In the genomic region with DNA sequence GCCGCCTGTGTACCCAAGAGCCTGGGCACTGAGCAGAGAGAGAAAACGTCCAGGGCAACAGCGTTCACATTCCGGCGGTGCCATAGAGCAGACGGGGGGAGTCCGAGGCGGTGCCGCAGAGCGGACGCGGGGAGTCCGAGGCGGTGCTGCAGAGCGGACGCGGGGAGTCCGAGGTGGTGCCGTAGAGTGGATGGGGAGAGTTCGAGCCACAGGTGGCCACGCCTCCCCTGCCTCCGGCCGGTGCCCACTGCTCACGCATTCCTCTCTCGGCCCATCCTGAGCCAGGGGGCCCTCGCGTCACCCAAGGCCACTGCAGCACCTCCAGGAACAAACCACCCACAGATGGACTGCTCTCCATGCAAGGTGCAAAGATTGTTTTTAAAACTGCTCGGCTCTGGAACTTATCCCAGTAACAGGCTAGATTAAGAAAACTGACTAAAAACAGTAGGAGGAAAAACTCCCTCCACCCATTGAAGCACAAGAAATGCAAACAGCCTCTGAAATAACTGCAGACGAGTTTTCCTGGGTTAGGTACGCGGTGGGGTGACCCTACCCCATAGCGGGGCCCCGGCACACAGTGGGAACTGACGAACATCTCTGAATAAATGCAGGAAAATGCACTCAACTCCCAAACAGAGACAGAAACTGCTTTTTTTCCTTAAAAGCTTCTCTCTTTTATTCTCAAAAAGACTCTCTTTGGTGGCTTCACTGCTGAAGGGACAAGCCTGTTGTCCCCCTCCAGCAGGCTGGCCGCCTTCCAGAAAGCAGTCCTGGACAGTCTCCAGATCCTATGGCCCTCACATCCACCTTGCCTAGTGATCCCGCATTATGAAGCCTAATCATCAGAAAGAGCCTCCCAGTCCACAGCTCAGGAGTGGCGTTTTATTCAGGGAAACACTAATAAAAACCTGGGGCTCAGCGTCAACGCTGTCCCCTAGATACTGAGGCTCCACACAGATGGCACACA, we compare ENCODE assay signal across 1 cellular context.
TF ChIP-seq lines count a peak whose summit lies in the region.

No MANE protein-coding gene starts in this region.

TF ChIP-seq in WTC11, 78 proteins besides CTCF, POLR2A, EP300 and RAD21 (continued from another document):
- TF ChIP-seq, protein P1, sequence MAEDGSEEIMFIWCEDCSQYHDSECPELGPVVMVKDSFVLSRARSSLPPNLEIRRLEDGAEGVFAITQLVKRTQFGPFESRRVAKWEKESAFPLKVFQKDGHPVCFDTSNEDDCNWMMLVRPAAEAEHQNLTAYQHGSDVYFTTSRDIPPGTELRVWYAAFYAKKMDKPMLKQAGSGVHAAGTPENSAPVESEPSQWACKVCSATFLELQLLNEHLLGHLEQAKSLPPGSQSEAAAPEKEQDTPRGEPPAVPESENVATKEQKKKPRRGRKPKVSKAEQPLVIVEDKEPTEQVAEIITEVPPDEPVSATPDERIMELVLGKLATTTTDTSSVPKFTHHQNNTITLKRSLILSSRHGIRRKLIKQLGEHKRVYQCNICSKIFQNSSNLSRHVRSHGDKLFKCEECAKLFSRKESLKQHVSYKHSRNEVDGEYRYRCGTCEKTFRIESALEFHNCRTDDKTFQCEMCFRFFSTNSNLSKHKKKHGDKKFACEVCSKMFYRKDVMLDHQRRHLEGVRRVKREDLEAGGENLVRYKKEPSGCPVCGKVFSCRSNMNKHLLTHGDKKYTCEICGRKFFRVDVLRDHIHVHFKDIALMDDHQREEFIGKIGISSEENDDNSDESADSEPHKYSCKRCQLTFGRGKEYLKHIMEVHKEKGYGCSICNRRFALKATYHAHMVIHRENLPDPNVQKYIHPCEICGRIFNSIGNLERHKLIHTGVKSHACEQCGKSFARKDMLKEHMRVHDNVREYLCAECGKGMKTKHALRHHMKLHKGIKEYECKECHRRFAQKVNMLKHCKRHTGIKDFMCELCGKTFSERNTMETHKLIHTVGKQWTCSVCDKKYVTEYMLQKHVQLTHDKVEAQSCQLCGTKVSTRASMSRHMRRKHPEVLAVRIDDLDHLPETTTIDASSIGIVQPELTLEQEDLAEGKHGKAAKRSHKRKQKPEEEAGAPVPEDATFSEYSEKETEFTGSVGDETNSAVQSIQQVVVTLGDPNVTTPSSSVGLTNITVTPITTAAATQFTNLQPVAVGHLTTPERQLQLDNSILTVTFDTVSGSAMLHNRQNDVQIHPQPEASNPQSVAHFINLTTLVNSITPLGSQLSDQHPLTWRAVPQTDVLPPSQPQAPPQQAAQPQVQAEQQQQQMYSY (CRISPR knock-in tag; IDR thresholded peaks at IDR 0.05): no peak
- TF ChIP-seq, protein P2, sequence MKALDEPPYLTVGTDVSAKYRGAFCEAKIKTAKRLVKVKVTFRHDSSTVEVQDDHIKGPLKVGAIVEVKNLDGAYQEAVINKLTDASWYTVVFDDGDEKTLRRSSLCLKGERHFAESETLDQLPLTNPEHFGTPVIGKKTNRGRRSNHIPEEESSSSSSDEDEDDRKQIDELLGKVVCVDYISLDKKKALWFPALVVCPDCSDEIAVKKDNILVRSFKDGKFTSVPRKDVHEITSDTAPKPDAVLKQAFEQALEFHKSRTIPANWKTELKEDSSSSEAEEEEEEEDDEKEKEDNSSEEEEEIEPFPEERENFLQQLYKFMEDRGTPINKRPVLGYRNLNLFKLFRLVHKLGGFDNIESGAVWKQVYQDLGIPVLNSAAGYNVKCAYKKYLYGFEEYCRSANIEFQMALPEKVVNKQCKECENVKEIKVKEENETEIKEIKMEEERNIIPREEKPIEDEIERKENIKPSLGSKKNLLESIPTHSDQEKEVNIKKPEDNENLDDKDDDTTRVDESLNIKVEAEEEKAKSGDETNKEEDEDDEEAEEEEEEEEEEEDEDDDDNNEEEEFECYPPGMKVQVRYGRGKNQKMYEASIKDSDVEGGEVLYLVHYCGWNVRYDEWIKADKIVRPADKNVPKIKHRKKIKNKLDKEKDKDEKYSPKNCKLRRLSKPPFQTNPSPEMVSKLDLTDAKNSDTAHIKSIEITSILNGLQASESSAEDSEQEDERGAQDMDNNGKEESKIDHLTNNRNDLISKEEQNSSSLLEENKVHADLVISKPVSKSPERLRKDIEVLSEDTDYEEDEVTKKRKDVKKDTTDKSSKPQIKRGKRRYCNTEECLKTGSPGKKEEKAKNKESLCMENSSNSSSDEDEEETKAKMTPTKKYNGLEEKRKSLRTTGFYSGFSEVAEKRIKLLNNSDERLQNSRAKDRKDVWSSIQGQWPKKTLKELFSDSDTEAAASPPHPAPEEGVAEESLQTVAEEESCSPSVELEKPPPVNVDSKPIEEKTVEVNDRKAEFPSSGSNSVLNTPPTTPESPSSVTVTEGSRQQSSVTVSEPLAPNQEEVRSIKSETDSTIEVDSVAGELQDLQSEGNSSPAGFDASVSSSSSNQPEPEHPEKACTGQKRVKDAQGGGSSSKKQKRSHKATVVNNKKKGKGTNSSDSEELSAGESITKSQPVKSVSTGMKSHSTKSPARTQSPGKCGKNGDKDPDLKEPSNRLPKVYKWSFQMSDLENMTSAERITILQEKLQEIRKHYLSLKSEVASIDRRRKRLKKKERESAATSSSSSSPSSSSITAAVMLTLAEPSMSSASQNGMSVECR (CRISPR knock-in tag; IDR thresholded peaks at IDR 0.05; ENCODE audit: borderline replicate concordance): no peak
- no peak for TF ChIP-seq ZNF416 (CRISPR knock-in tag; IDR thresholded peaks at IDR 0.05)
- TF ChIP-seq ZNF232 (CRISPR knock-in tag; IDR thresholded peaks at IDR 0.05): no peak
- TF ChIP-seq, protein P3, sequence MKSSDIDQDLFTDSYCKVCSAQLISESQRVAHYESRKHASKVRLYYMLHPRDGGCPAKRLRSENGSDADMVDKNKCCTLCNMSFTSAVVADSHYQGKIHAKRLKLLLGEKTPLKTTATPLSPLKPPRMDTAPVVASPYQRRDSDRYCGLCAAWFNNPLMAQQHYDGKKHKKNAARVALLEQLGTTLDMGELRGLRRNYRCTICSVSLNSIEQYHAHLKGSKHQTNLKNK (CRISPR knock-in tag; IDR thresholded peaks at IDR 0.05): no peak
- TF ChIP-seq NR1H2 (CRISPR knock-in tag; IDR thresholded peaks at IDR 0.05): no peak
- TF ChIP-seq ZNF317 (CRISPR knock-in tag; IDR thresholded peaks at IDR 0.05; ENCODE audit: borderline replicate concordance, low read depth): no peak
- TF ChIP-seq ESRRA (CRISPR knock-in tag; IDR thresholded peaks at IDR 0.05; ENCODE audit: borderline replicate concordance): no peak
- TF ChIP-seq, protein P4, sequence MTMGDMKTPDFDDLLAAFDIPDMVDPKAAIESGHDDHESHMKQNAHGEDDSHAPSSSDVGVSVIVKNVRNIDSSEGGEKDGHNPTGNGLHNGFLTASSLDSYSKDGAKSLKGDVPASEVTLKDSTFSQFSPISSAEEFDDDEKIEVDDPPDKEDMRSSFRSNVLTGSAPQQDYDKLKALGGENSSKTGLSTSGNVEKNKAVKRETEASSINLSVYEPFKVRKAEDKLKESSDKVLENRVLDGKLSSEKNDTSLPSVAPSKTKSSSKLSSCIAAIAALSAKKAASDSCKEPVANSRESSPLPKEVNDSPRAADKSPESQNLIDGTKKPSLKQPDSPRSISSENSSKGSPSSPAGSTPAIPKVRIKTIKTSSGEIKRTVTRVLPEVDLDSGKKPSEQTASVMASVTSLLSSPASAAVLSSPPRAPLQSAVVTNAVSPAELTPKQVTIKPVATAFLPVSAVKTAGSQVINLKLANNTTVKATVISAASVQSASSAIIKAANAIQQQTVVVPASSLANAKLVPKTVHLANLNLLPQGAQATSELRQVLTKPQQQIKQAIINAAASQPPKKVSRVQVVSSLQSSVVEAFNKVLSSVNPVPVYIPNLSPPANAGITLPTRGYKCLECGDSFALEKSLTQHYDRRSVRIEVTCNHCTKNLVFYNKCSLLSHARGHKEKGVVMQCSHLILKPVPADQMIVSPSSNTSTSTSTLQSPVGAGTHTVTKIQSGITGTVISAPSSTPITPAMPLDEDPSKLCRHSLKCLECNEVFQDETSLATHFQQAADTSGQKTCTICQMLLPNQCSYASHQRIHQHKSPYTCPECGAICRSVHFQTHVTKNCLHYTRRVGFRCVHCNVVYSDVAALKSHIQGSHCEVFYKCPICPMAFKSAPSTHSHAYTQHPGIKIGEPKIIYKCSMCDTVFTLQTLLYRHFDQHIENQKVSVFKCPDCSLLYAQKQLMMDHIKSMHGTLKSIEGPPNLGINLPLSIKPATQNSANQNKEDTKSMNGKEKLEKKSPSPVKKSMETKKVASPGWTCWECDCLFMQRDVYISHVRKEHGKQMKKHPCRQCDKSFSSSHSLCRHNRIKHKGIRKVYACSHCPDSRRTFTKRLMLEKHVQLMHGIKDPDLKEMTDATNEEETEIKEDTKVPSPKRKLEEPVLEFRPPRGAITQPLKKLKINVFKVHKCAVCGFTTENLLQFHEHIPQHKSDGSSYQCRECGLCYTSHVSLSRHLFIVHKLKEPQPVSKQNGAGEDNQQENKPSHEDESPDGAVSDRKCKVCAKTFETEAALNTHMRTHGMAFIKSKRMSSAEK (CRISPR knock-in tag; IDR thresholded peaks at IDR 0.05; ENCODE audit: borderline replicate concordance): no peak
- TF ChIP-seq, protein P5, sequence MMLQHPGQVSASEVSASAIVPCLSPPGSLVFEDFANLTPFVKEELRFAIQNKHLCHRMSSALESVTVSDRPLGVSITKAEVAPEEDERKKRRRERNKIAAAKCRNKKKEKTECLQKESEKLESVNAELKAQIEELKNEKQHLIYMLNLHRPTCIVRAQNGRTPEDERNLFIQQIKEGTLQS (CRISPR knock-in tag; conservative IDR thresholded peaks at IDR 0.05): no peak
- TF ChIP-seq, protein P6, sequence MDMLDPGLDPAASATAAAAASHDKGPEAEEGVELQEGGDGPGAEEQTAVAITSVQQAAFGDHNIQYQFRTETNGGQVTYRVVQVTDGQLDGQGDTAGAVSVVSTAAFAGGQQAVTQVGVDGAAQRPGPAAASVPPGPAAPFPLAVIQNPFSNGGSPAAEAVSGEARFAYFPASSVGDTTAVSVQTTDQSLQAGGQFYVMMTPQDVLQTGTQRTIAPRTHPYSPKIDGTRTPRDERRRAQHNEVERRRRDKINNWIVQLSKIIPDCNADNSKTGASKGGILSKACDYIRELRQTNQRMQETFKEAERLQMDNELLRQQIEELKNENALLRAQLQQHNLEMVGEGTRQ (CRISPR knock-in tag; IDR thresholded peaks at IDR 0.05): no peak
- TF ChIP-seq, protein P7, sequence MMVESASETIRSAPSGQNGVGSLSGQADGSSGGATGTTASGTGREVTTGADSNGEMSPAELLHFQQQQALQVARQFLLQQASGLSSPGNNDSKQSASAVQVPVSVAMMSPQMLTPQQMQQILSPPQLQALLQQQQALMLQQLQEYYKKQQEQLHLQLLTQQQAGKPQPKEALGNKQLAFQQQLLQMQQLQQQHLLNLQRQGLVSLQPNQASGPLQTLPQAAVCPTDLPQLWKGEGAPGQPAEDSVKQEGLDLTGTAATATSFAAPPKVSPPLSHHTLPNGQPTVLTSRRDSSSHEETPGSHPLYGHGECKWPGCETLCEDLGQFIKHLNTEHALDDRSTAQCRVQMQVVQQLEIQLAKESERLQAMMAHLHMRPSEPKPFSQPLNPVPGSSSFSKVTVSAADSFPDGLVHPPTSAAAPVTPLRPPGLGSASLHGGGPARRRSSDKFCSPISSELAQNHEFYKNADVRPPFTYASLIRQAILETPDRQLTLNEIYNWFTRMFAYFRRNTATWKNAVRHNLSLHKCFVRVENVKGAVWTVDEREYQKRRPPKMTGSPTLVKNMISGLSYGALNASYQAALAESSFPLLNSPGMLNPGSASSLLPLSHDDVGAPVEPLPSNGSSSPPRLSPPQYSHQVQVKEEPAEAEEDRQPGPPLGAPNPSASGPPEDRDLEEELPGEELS (CRISPR knock-in tag; IDR thresholded peaks at IDR 0.05): no peak
- no peak for TF ChIP-seq FOXJ3 (CRISPR knock-in tag; IDR thresholded peaks at IDR 0.05; ENCODE audit: borderline replicate concordance)
- TF ChIP-seq, protein P8, sequence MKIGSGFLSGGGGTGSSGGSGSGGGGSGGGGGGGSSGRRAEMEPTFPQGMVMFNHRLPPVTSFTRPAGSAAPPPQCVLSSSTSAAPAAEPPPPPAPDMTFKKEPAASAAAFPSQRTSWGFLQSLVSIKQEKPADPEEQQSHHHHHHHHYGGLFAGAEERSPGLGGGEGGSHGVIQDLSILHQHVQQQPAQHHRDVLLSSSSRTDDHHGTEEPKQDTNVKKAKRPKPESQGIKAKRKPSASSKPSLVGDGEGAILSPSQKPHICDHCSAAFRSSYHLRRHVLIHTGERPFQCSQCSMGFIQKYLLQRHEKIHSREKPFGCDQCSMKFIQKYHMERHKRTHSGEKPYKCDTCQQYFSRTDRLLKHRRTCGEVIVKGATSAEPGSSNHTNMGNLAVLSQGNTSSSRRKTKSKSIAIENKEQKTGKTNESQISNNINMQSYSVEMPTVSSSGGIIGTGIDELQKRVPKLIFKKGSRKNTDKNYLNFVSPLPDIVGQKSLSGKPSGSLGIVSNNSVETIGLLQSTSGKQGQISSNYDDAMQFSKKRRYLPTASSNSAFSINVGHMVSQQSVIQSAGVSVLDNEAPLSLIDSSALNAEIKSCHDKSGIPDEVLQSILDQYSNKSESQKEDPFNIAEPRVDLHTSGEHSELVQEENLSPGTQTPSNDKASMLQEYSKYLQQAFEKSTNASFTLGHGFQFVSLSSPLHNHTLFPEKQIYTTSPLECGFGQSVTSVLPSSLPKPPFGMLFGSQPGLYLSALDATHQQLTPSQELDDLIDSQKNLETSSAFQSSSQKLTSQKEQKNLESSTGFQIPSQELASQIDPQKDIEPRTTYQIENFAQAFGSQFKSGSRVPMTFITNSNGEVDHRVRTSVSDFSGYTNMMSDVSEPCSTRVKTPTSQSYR (CRISPR knock-in tag; IDR thresholded peaks at IDR 0.05): no peak
- TF ChIP-seq, protein P9, sequence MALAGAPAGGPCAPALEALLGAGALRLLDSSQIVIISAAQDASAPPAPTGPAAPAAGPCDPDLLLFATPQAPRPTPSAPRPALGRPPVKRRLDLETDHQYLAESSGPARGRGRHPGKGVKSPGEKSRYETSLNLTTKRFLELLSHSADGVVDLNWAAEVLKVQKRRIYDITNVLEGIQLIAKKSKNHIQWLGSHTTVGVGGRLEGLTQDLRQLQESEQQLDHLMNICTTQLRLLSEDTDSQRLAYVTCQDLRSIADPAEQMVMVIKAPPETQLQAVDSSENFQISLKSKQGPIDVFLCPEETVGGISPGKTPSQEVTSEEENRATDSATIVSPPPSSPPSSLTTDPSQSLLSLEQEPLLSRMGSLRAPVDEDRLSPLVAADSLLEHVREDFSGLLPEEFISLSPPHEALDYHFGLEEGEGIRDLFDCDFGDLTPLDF (CRISPR knock-in tag; IDR thresholded peaks at IDR 0.05): no peak
- no peak for TF ChIP-seq TCF7 (CRISPR knock-in tag; IDR thresholded peaks at IDR 0.05; ENCODE audit: low read depth)
- TF ChIP-seq SMAD4 (CRISPR knock-in tag; IDR thresholded peaks at IDR 0.05): no peak
- no peak for TF ChIP-seq SP1 (CRISPR knock-in tag; conservative IDR thresholded peaks at IDR 0.05)
